8 cellular contexts compared by ENCODE assay signal in genomic region chr11:14892036-14892556, GRCh38. TPM values are rescaled to one million over a fixed set of nuclear protein-coding genes. Genes with fewer than 3 reads are reported as not detected.
DNase-seq lines count a peak whose midpoint lies in the region; ATAC-seq, FAIRE-seq and TF ChIP-seq lines count a peak whose summit lies in the region.

A gene with protein sequence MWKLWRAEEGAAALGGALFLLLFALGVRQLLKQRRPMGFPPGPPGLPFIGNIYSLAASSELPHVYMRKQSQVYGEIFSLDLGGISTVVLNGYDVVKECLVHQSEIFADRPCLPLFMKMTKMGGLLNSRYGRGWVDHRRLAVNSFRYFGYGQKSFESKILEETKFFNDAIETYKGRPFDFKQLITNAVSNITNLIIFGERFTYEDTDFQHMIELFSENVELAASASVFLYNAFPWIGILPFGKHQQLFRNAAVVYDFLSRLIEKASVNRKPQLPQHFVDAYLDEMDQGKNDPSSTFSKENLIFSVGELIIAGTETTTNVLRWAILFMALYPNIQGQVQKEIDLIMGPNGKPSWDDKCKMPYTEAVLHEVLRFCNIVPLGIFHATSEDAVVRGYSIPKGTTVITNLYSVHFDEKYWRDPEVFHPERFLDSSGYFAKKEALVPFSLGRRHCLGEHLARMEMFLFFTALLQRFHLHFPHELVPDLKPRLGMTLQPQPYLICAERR (minus strand): TSS chr11:14892231. CDS start chr11:14892205, 26 bp downstream.

- ATAC-seq in GM19395 (IDR thresholded peaks at IDR 0.05; ENCODE audit: unreplicated experiment) = peak; percentile 96
- ATAC-seq in HG03558 (IDR thresholded peaks at IDR 0.05; ENCODE audit: extremely low read depth, unreplicated experiment) = peak; percentile 88
- ATAC-seq in HepG2 = peak; percentile 100

- H3K4me2 ChIP-seq in HepG2 (ENCODE audit: low read depth, low read length) = peak within 1 kb of the TSS; percentile 71

- H3K4me3 ChIP-seq in HepG2 (replicated peaks in 1 of 3; ENCODE audit: insufficient read depth in 1 of 3, low read depth in 2 of 3, low read length in 3 of 3) = peak within 1 kb of the TSS; percentile 13 to 61 (median 42); a peak in 5 of 6 replicates

- H3K27me3 ChIP-seq in HepG2 (ENCODE audit: control insufficient read depth in 1 of 2, insufficient read depth in 2 of 2, low read length in 2 of 2) = 0 out of 5 replicates have a peak, but pooled peaks cover 0 to 1% of the 10 kb centered on the region in 2 experiments

- H3K4me3 Mint-ChIP-seq in dendritic cell treated with granulocyte-macrophage colony-stimulating factor and Interleukin-4, amounts not matched to agents 40 ng/mL and 50 ng/mL, for 4 days = peak within 1 kb of the TSS; percentile 98

- CTCF ChIA-PET in HepG2 (lab: Yijun Ruan, JAX; ENCODE audit: low intra/inter-chr PET ratio, low total read pairs) = no interaction called here

- H3K27me3 Mint-ChIP-seq in dendritic cell treated with granulocyte-macrophage colony-stimulating factor and Interleukin-4, amounts not matched to agents 40 ng/mL and 50 ng/mL, for 4 days = no peaks in the 10 kb centered on the region

- no peaks in the 10 kb centered on the region for H3K79me2 ChIP-seq in HepG2 (ENCODE audit: insufficient read depth, low read length)

- peak within 1 kb of the TSS; percentile 77 for H3K27ac ChIP-seq in C4-2B
- no peak within 1 kb of the TSS for H3K27ac ChIP-seq in HepG2 (ENCODE audit: extremely low read length, insufficient read depth, low read length)

- no peaks in the 10 kb centered on the region for H3K9me3 ChIP-seq in HepG2 (ENCODE audit: low read length)

- H3K9me3 Mint-ChIP-seq in dendritic cell treated with granulocyte-macrophage colony-stimulating factor and Interleukin-4, amounts not matched to agents 40 ng/mL and 50 ng/mL, for 4 days = no peaks in the 10 kb centered on the region

- TF ChIP-seq POLR2A in HepG2 (IDR thresholded peaks at IDR 0.05; ENCODE audit: insufficient read depth in 1 of 2, low read depth in 2 of 2, low read length in 2 of 2) = no peak

- no peak for TF ChIP-seq RAD21 in HepG2 (CRISPR knock-in tag; IDR thresholded peaks at IDR 0.05)

- no peak for TF ChIP-seq EP300 in HepG2 (IDR thresholded peaks at IDR 0.05; ENCODE audit: low read depth in 2 of 2, low read length in 2 of 2)
- TF ChIP-seq EP300 in HepG2 (CRISPR knock-in tag; IDR thresholded peaks at IDR 0.05; ENCODE audit: borderline replicate concordance) = no peak

- BruUV-seq in HepG2 (replicated peaks; lab: Mats Ljungman, UMichigan) = no TSS peak

- peaks cover 7% of the 10 kb centered on the region for H3K4me1 ChIP-seq in HepG2 (ENCODE audit: insufficient read depth, low read length)

- DNase-seq in NCI-H748 (lab: John Stamatoyannopoulos, UW; ENCODE audit: unreplicated experiment) (peak; percentile 96), HepG2 (ENCODE audit: low spot score) (peak; percentile 87)
- peak; percentile 71 to 84 for DNase-seq in activated CD4-positive, alpha-beta T cell treated with anti-CD3 and anti-CD28 coated beads, Interleukin-2, amount 50 U/mL, for 24 hours (ENCODE audit: low read depth in 1 of 2, low spot score in 1 of 2)
- peak; percentile 87 for DNase-seq in stimulated activated CD4-positive, alpha-beta T cell treated with anti-CD3 and anti-CD28 coated beads, Interleukin-4, amount 100 ng/mL, for 1 hour

- H3K36me3 Mint-ChIP-seq in dendritic cell treated with granulocyte-macrophage colony-stimulating factor and Interleukin-4, amounts not matched to agents 40 ng/mL and 50 ng/mL, for 4 days (ENCODE audit: low read depth) = peaks cover 17% of the 10 kb centered on the region

- H3K4me1 Mint-ChIP-seq in dendritic cell treated with granulocyte-macrophage colony-stimulating factor and Interleukin-4, amounts not matched to agents 40 ng/mL and 50 ng/mL, for 4 days (ENCODE audit: low read depth) = peaks cover 62% of the 10 kb centered on the region

- POLR2A ChIA-PET in HepG2 (lab: Yijun Ruan, JAX) = interaction anchor here (1.5 kb wide), 1 partner anchor 16 kb away, joined by 9 read pairs; no protein-coding TSS in a partner anchor

- intact Hi-C loops in dendritic cell treated with granulocyte-macrophage colony-stimulating factor and Interleukin-4, amounts not matched to agents 40 ng/mL and 50 ng/mL, for 4 days (cut with micrococcal nuclease) = loop anchor here (1.0 to 10.0 kb wide), 3 partner anchors 12 to 1217 kb away; partner anchors contain the start of gene PSMA1
- intact Hi-C loops in HepG2 (cut with micrococcal nuclease; ENCODE audit: unreplicated experiment) = no loop called here

- H3K27ac Mint-ChIP-seq in dendritic cell treated with granulocyte-macrophage colony-stimulating factor and Interleukin-4, amounts not matched to agents 40 ng/mL and 50 ng/mL, for 4 days = peak within 1 kb of the TSS; percentile 91

- 0% methylated on average over 9 of the region's 36 CpGs for WGBS in HepG2 (ENCODE audit: low lambda C conversion rate)

- H2AFZ ChIP-seq in HepG2 (ENCODE audit: low read length) = no peak within 1 kb of the TSS

- TF ChIP-seq CTCF in C4-2B (conservative IDR thresholded peaks at IDR 0.05) (no peak), HepG2 (CRISPR knock-in tag; IDR thresholded peaks at IDR 0.05) (0 out of 2 replicates have a peak, but pooled peaks have one; percentile 22)

- in situ Hi-C loops in HepG2 (cut with HindIII; ENCODE audit: extremely low pct_ligation_motif_present, low pct_unique_long_range_greater_than_20kb) = no loop called here

- H4K20me1 ChIP-seq in HepG2 (ENCODE audit: insufficient read depth, low read length) = no peaks in the 10 kb centered on the region

- H3K36me3 ChIP-seq in HepG2 (replicated peaks in 1 of 2; ENCODE audit: control insufficient read depth in 1 of 2, insufficient read depth in 2 of 2, low read length in 2 of 2) = no peaks in the 10 kb centered on the region

- FAIRE-seq in HepG2 (lab: Jason Lieb, UNC) = peak; percentile 82

- H3K9ac ChIP-seq in HepG2 (ENCODE audit: insufficient read depth, low read depth, low read length) = no peak within 1 kb of the TSS

TF ChIP-seq in HepG2, 621 proteins besides CTCF, POLR2A, EP300 and RAD21 (continues in another document):
- TF ChIP-seq AGO1 (IDR thresholded peaks at IDR 0.05; ENCODE audit: low read depth, low read length, poor library complexity, severe bottlenecking) (peak; percentile 57), TMF1 (CRISPR knock-in tag; IDR thresholded peaks at IDR 0.05; ENCODE audit: low read depth) (no peak), THAP11 (CRISPR knock-in tag; IDR thresholded peaks at IDR 0.05) (peak; percentile 37; the same call in 1 of the 2 replicates), ZNF563 (CRISPR knock-in tag; IDR thresholded peaks at IDR 0.05) (peak; percentile 82; the same call in 1 of the 2 replicates), SPEN (CRISPR knock-in tag; IDR thresholded peaks at IDR 0.05; ENCODE audit: low read depth) (peak; percentile 40), LCORL (IDR thresholded peaks at IDR 0.05) (no peak), LCORL (CRISPR knock-in tag; IDR thresholded peaks at IDR 0.05) (no peak), ZNF225 (CRISPR knock-in tag; IDR thresholded peaks at IDR 0.05) (no peak), SCMH1 (CRISPR knock-in tag; IDR thresholded peaks at IDR 0.05; ENCODE audit: borderline replicate concordance) (no peak), ZNF580 (CRISPR knock-in tag; IDR thresholded peaks at IDR 0.05; ENCODE audit: borderline replicate concordance, low read depth) (0 out of 2 replicates have a peak, but pooled peaks have one; percentile 27), FOXC1 (CRISPR knock-in tag; IDR thresholded peaks at IDR 0.05; ENCODE audit: borderline replicate concordance) (no peak), SOX5 (CRISPR knock-in tag; IDR thresholded peaks at IDR 0.05; ENCODE audit: borderline replicate concordance) (peak; percentile 33; the same call in 1 of the 2 replicates), ZNF841 (CRISPR knock-in tag; IDR thresholded peaks at IDR 0.05; ENCODE audit: borderline replicate concordance) (no peak), ZNF17 (CRISPR knock-in tag; IDR thresholded peaks at IDR 0.05) (no peak), SIX4 (CRISPR knock-in tag; IDR thresholded peaks at IDR 0.05) (peak; percentile 44; the same call in 1 of the 2 replicates), ZNF205 (CRISPR knock-in tag; IDR thresholded peaks at IDR 0.05) (peak; percentile 93), TP53 (CRISPR knock-in tag; conservative IDR thresholded peaks at IDR 0.05) (no peak), MEIS1 (CRISPR knock-in tag; IDR thresholded peaks at IDR 0.05; ENCODE audit: borderline replicate concordance) (peak; percentile 75; the same call in 1 of the 2 replicates), SAP130 (CRISPR knock-in tag; IDR thresholded peaks at IDR 0.05; ENCODE audit: low read depth) (peak; percentile 60)

RNA-seq across cellular contexts. Expression of the gene that starts here (rescaled TPM):
- total RNA-seq in HepG2 (2016; rRNA removed; fragmentation: Illumina TruSeq; extraction: Trizol) = 0.60 TPM in 1 of 2 replicates, not detected in the other
- 0.20 and 0.62 TPM in 2 replicates for total RNA-seq in HepG2 (2016; cell fraction: cytosol; rRNA removed; fragmentation: Illumina TruSeq; extraction: Trizol; ENCODE audit: low read depth)
- total RNA-seq in HepG2 (2016; cell fraction: insoluble cytoplasmic fraction; rRNA removed; fragmentation: Illumina TruSeq; extraction: Trizol) = 0.39 TPM in 1 of 2 replicates, not detected in the other
- 0.21 and 0.31 TPM in 2 replicates for total RNA-seq in HepG2 (2016; cell fraction: membrane; rRNA removed; fragmentation: Illumina TruSeq; extraction: Trizol)
- 0.78 and 0.94 TPM in 2 replicates for total RNA-seq in HepG2 (2016; cell fraction: nucleus; rRNA removed; fragmentation: Illumina TruSeq; extraction: Trizol)
- polyA plus RNA-seq in HepG2 (2011; rRNA removed) = 0.59 and 0.69 TPM in 2 replicates
- polyA plus RNA-seq in HepG2 (2011; cell fraction: cytosol; rRNA removed) = 0.08 and 0.21 TPM in 2 replicates
- 1.3 and 2.3 TPM in 2 replicates for polyA plus RNA-seq in HepG2 (2011; cell fraction: nucleus; rRNA removed)
- 1.3 and 2.2 TPM in 2 replicates for polyA plus RNA-seq in HepG2 (2012)
- 0.05 TPM in 1 of 2 replicates, not detected in the other for polyA plus RNA-seq in HepG2 (2016; cell fraction: cytosol; fragmentation: Illumina TruSeq; extraction: Trizol; ENCODE audit: low read depth)
- 0.20 and 0.29 TPM in 2 replicates for polyA plus RNA-seq in HepG2 (2016; cell fraction: insoluble cytoplasmic fraction; fragmentation: Illumina TruSeq; extraction: Trizol; ENCODE audit: low read depth)
- polyA plus RNA-seq in HepG2 (2016; cell fraction: membrane; fragmentation: Illumina TruSeq; extraction: Trizol; ENCODE audit: low read depth) = not detected in 2 replicates
- polyA plus RNA-seq in HepG2 (2016; cell fraction: nucleus; fragmentation: Illumina TruSeq; extraction: Trizol; ENCODE audit: insufficient read depth, low read depth) = 1.2 and 1.4 TPM in 2 replicates
- 0.32 and 2.0 TPM in 2 replicates for polyA minus RNA-seq in HepG2 (2011; rRNA and poly(A)+ RNA removed; ENCODE audit: low replicate concordance)
- polyA minus RNA-seq in HepG2 (2011; cell fraction: cytosol; rRNA and poly(A)+ RNA removed) = not detected in 2 replicates
- polyA minus RNA-seq in HepG2 (2011; cell fraction: nucleus; rRNA and poly(A)+ RNA removed) = 2.1 and 3.0 TPM in 2 replicates
